Comparison of ENCODE assay signal across 23 cellular contexts in genomic region chr20:51310216-51310615, GRCh38.
DNase-seq lines count a peak whose midpoint lies in the region; ATAC-seq, FAIRE-seq and TF ChIP-seq lines count a peak whose summit lies in the region.
"Had no signal": no experiment of that assay in that cellular context is flagged by ENCODE, and none has a peak within 500 bp of the region (broad histone marks: within the 10 kb centered on the region; RNA-seq: fewer than 3 reads in every experiment).

No MANE protein-coding gene starts in this region.

- ATAC-seq in left ventricle myocardium superior (peak; percentile 52), right cardiac atrium (no peak)
- ATAC-seq: HCT116 had no signal

- no peak for FAIRE-seq in frontal cortex (lab: Jason Lieb, UNC)

- H3K9ac ChIP-seq in liver (ENCODE audit: low read depth in 1 of 2, low read length in 2 of 2), result no peak overlapping the region
- H3K9ac ChIP-seq: KMS-11 had no signal

- no peak for TF ChIP-seq RAD21 in liver (IDR thresholded peaks at IDR 0.05)

- TF ChIP-seq POLR2A in testis (IDR thresholded peaks at IDR 0.05), result no peak

- 45% methylated on average over 2 of the region's 2 CpGs for WGBS in right cardiac atrium
- 48% methylated on average over 2 of the region's 2 CpGs for WGBS in liver
- 68 to 76% methylated on average over 2 of the region's 2 CpGs for WGBS in testis, 2 donors

- no peaks in the 10 kb centered on the region for H3K27me3 ChIP-seq in right cardiac atrium (ENCODE audit: control insufficient read depth, insufficient read depth)
- H3K27me3 ChIP-seq in liver (ENCODE audit: control insufficient read depth in 4 of 4, insufficient read depth in 4 of 4, low read length in 3 of 4), result no peaks in the 10 kb centered on the region
- H3K27me3 ChIP-seq in testis, result no peaks in the 10 kb centered on the region

- H3K9me3 ChIP-seq in right cardiac atrium (ENCODE audit: control insufficient read depth, low read length) (no peaks in the 10 kb centered on the region), liver (ENCODE audit: control insufficient read depth in 4 of 4, low read length in 3 of 4) (no peaks in the 10 kb centered on the region), testis (no peaks in the 10 kb centered on the region)

- H3K4me1 ChIP-seq in right cardiac atrium (ENCODE audit: control insufficient read depth, insufficient read depth, low read length), result peaks cover 1% of the 10 kb centered on the region
- H3K4me1 ChIP-seq in liver (ENCODE audit: control insufficient read depth in 4 of 4, insufficient read depth in 4 of 4, low read length in 3 of 4), result peaks cover 0 to 6% (median 0%) of the 10 kb centered on the region in 4 donors
- peaks cover 7% of the 10 kb centered on the region for H3K4me1 ChIP-seq in testis

- intact Hi-C loops in left ventricle myocardium superior (cut with micrococcal nuclease), result loop anchor here (10.0 kb wide), 1 partner anchor 505 kb away; no protein-coding TSS in a partner anchor
- intact Hi-C loops in right cardiac atrium (cut with DNase I), result no loop called here
- intact Hi-C loops in testis (cut with DNase I; ENCODE audit: low total_unique reads), result no loop called here

- H3K27ac ChIP-seq in right cardiac atrium (ENCODE audit: low read length) (no peak overlapping the region), liver (ENCODE audit: low read depth in 1 of 2, low read length in 2 of 2) (no peak overlapping the region), testis (no peak overlapping the region)
- H3K27ac ChIP-seq: KMS-11, PC-9, RWPE1 had no signal

- H3K36me3 ChIP-seq in liver (ENCODE audit: control insufficient read depth in 4 of 4, insufficient read depth in 3 of 4, low read depth in 1 of 4, low read length in 3 of 4) (no peaks in the 10 kb centered on the region), testis (ENCODE audit: low read depth, missing control alignments) (no peaks in the 10 kb centered on the region)

- H3K4me3 ChIP-seq in right cardiac atrium (ENCODE audit: low read length), result no peak overlapping the region
- H3K4me3 ChIP-seq in fibroblast of mammary gland (ENCODE audit: control insufficient read depth, low read depth, low read length), result no peak overlapping the region
- H3K4me3 ChIP-seq in liver (ENCODE audit: low read depth in 1 of 3, low read length in 3 of 3), result no peak overlapping the region
- H3K4me3 ChIP-seq in testis, result no peak overlapping the region
- H3K4me3 ChIP-seq: PC-9 had no signal

- no peak for DNase-seq in left ventricle myocardium superior
- no peak for DNase-seq in right cardiac atrium
- DNase-seq in fibroblast of mammary gland (ENCODE audit: low read depth), result peak; percentile 20
- DNase-seq in testis, result peak; percentile 50
- DNase-seq in NCI-H146 treated with DMSO at 0.1 percent for 48 hours (lab: John Stamatoyannopoulos, UW; ENCODE audit: unreplicated experiment), result no peak
- DNase-seq in frontal cortex (ENCODE audit: low spot score in 2 of 2), result no peak
- no peak for DNase-seq in DMS153 treated with DMSO at 0.1 percent for 48 hours (lab: John Stamatoyannopoulos, UW; ENCODE audit: unreplicated experiment)
- DNase-seq: 8988T; CD4-positive, CD25-positive, alpha-beta regulatory T cell; COR-L47; DMS 273 treated with DMSO at 0.1 percent for 48 hours; GF-D8; GOT3; MV-4-11; NCI-H1417; NCI-H187 treated with DMSO at 0.1 percent for 48 hours; NCI-H226; NCI-H524; PC-9 had no signal

- TF ChIP-seq CTCF in fibroblast of mammary gland (conservative IDR thresholded peaks at IDR 0.05; ENCODE audit: control insufficient read depth, insufficient read depth, low read depth, low read length), result no peak
- TF ChIP-seq CTCF in liver (IDR thresholded peaks at IDR 0.05; ENCODE audit: low read depth, low read length, missing input control), result no peak
- no peak for TF ChIP-seq CTCF in testis (IDR thresholded peaks at IDR 0.05)

TF ChIP-seq in liver, 16 proteins besides CTCF, POLR2A, EP300 and RAD21:
- TF ChIP-seq TAF1 (conservative IDR thresholded peaks at IDR 0.05) (no peak), REST (IDR thresholded peaks at IDR 0.05) (peak; percentile 83)
TF ChIP-seq in liver: peak in this region for 1.

Comparison
In these comparisons a context has a peak if more than half of its experiments do, and no peak if none do; other contexts are left out.
1. DNase-seq: peak in fibroblast of mammary gland (single experiment) and testis (single experiment); none in left ventricle myocardium superior (single experiment), right cardiac atrium (0 of 3), NCI-H146 treated with DMSO at 0.1 percent for 48 hours (single experiment), frontal cortex (0 of 2) and DMS153 treated with DMSO at 0.1 percent for 48 hours (single experiment).